ENCODE assay signal across 1 cellular context in genomic region chr6:168667428-168667805, GRCh38.
TF ChIP-seq lines count a peak whose summit lies in the region.

No MANE protein-coding gene starts in this region.

TF ChIP-seq in H1, 55 proteins besides CTCF, POLR2A, EP300 and RAD21:
- TF ChIP-seq MAFK (IDR thresholded peaks at IDR 0.05; ENCODE audit: low read depth, low read length) (no peak), HDAC6 (IDR thresholded peaks at IDR 0.05; ENCODE audit: low read depth, low read length) (no peak), CEBPB (IDR thresholded peaks at IDR 0.05; ENCODE audit: low read depth, low read length) (no peak), NANOG (IDR thresholded peaks at IDR 0.05; ENCODE audit: insufficient read depth, low read depth, low read length, poor library complexity, severe bottlenecking) (no peak), GABPA (IDR thresholded peaks at IDR 0.05; ENCODE audit: borderline replicate concordance, insufficient read depth, low read length) (no peak), SP1 (IDR thresholded peaks at IDR 0.05; ENCODE audit: low read depth, low read length) (no peak), ZNF274 (IDR thresholded peaks at IDR 0.05; ENCODE audit: borderline replicate concordance, extremely low read depth, low read length) (no peak), RFX5 (IDR thresholded peaks at IDR 0.05; ENCODE audit: borderline replicate concordance, low read depth, low read length) (no peak), JUN (IDR thresholded peaks at IDR 0.05; ENCODE audit: low read depth, low read length) (no peak), SP2 (IDR thresholded peaks at IDR 0.05; ENCODE audit: low read length) (no peak), ASH2L (IDR thresholded peaks at IDR 0.05; ENCODE audit: low read length) (no peak), JUND (IDR thresholded peaks at IDR 0.05; ENCODE audit: low read length) (no peak), SIRT6 (IDR thresholded peaks at IDR 0.05; ENCODE audit: low read length) (no peak)
